9 cellular contexts compared by ENCODE assay signal in the genomic region with DNA sequence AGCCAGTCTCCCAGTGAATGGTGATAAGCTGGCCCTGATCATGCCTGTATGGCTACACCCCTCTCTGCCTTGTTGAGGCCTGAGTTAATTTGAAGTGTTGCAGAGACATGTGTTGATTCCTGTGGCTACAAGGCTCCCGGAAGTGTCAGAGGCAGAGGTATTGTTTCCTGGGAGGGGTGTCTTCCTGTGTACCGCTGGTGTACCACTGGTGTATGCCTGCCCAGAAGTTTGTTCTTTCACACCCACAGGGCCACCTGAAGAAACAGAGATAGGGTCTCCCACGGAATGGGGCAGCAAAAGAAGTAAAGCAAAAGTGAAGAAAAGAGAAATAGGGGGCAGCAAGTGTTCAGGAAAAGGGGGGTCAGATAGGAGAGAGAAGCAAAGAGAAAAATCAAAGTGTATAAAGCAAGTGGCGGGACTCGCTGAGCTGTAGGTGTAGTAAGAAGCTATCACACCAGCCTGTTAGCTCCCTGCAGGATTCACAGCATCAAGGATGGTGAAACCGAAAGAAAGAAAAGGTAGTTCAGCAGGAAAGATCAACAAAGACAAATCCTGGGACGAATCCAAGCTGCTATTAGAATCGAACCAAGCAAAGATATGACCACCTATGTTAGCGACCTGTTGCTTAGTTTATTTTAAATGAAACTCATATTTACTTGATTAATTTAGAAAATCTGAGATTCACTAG. TPM values are rescaled to one million over a fixed set of nuclear protein-coding genes. Genes with fewer than 3 reads are reported as not detected.
DNase-seq lines count a peak whose midpoint lies in the region; ATAC-seq, FAIRE-seq and TF ChIP-seq lines count a peak whose summit lies in the region.
"Had no signal": no experiment of that assay in that cellular context is flagged by ENCODE, and none has a peak within 500 bp of the region (broad histone marks: within the 10 kb centered on the region; RNA-seq: fewer than 3 reads in every experiment).

No MANE protein-coding gene starts in this region.

- peak; percentile 50 for DNase-seq in activated CD4-positive, alpha-beta T cell treated with anti-CD3 and anti-CD28 coated beads, Interleukin-2, amount 50 U/mL, for 1 hour
- DNase-seq in H1 (ENCODE audit: low read depth in 1 of 2, low spot score in 2 of 2) (no peak), hippocampal formation (lab: John Stamatoyannopoulos, UW) (no peak)
- DNase-seq in stimulated activated CD8-positive, alpha-beta memory T cell treated with anti-CD3 and anti-CD28 coated beads, Interleukin-15, amount 100 ng/mL, for 48 hours (ENCODE audit: low read depth in 2 of 2): peak; percentile 44 to 45
- DNase-seq: NCI-H1105 treated with DMSO at 0.1 percent for 48 hours had no signal

- H3K27me3 ChIP-seq in H1 (replicated peaks in 1 of 4; ENCODE audit: control insufficient read depth in 3 of 4, extremely low read depth in 1 of 4, insufficient read depth in 3 of 4, low read length in 3 of 4): no peaks in the 10 kb centered on the region

- POLR2A ChIA-PET in H1 (lab: Charles Lee; ENCODE audit: partially characterized antibody): no interaction called here

- no peak for TF ChIP-seq EP300 in H1 (IDR thresholded peaks at IDR 0.05; ENCODE audit: borderline replicate concordance in 1 of 2, low read depth in 2 of 2, low read length in 2 of 2)

- H2BK20ac ChIP-seq in H1 (ENCODE audit: low read length): no peak overlapping the region

- H3K4ac ChIP-seq in H1 (replicated peaks; ENCODE audit: insufficient read length, low read depth, low read length): no peak overlapping the region

- H2BK5ac ChIP-seq in H1 (ENCODE audit: low read depth, low read length): no peak overlapping the region

- TF ChIP-seq POLR2A in H1 (IDR thresholded peaks at IDR 0.05; ENCODE audit: control extremely low read depth in 1 of 2, low read depth in 2 of 2, low read length in 2 of 2): no peak

- no peak for TF ChIP-seq RAD21 in H1 (IDR thresholded peaks at IDR 0.05 in 1 of 2, conservative IDR thresholded peaks at IDR 0.05 in 1 of 2; ENCODE audit: low read depth in 2 of 2, low read length in 2 of 2)

- H4K5ac ChIP-seq in H1 (ENCODE audit: insufficient read length, low read depth, low read length): no peak overlapping the region

- WGBS in H1 (ENCODE audit: extremely low coverage in 1 of 2, insufficient coverage in 1 of 2, insufficient read length in 1 of 2, insufficient replicate concordance in 2 of 2, low coverage in 1 of 2, low lambda C conversion rate in 2 of 2, missing lambda C conversion rate in 1 of 2), 2 experiments: 90% methylated on average over 9 of the region's 9 CpGs; no CpG with 5 or more reads in 1 of the 2 experiments

- no peak overlapping the region for H3K9ac ChIP-seq in H1 (replicated peaks in 1 of 4; ENCODE audit: extremely low read depth in 1 of 4, low read depth in 3 of 4, low read length in 3 of 4)

- no peaks in the 10 kb centered on the region for H3K9me3 ChIP-seq in H1 (ENCODE audit: insufficient read depth in 2 of 2, low read depth in 1 of 2, low read length in 1 of 2)

- no peak overlapping the region for H3K18ac ChIP-seq in H1 (ENCODE audit: extremely low read depth, low read length)

- no peak overlapping the region for H2BK12ac ChIP-seq in H1 (ENCODE audit: low read depth, low read length)

- H3K4me2 ChIP-seq in H1 (ENCODE audit: insufficient read depth in 1 of 2, low read depth in 2 of 2, low read length in 2 of 2): no peak overlapping the region

- H3K36me3 ChIP-seq in H1 (ENCODE audit: control insufficient read depth in 2 of 4, insufficient read depth in 4 of 4, low read length in 3 of 4): no peaks in the 10 kb centered on the region

- H3K23ac ChIP-seq in H1 (ENCODE audit: insufficient read length): no peak overlapping the region

- H3K23me2 ChIP-seq in H1 (ENCODE audit: low read depth, low read length): no peaks in the 10 kb centered on the region

- no peak overlapping the region for H2AK5ac ChIP-seq in H1 (ENCODE audit: low read depth, low read length)

- H3K56ac ChIP-seq in H1 (replicated peaks; ENCODE audit: insufficient read length, low read depth, low read length): no peak overlapping the region

- peak overlapping the region; percentile 82; the same call in 1 of the 2 replicates for H2AFZ ChIP-seq in H1 (ENCODE audit: low read length)

- H4K20me1 ChIP-seq in H1 (replicated peaks in 1 of 2; ENCODE audit: control insufficient read depth in 1 of 2, insufficient read depth in 2 of 2, low read length in 2 of 2): no peaks in the 10 kb centered on the region

- no peak overlapping the region for H3K14ac ChIP-seq in H1 (ENCODE audit: insufficient read length)

- TF ChIP-seq CTCF in H1 (IDR thresholded peaks at IDR 0.05; ENCODE audit: control extremely low read depth in 1 of 3, insufficient read depth in 1 of 3, low read depth in 1 of 3, low read length in 3 of 3): no peak

- H2BK120ac ChIP-seq in H1 (replicated peaks; ENCODE audit: low read depth, low read length): no peak overlapping the region

- H2BK15ac ChIP-seq in H1 (ENCODE audit: low read length): no peak overlapping the region

- no peak overlapping the region for H3K4me3 ChIP-seq in H1 (ENCODE audit: extremely low read depth in 1 of 4, insufficient read depth in 2 of 4, low read depth in 3 of 4, low read length in 4 of 4)

- CTCF ChIA-PET in H1 (lab: Charles Lee; ENCODE audit: partially characterized antibody): interaction anchor here (0.6 to 1.5 kb wide), 2 partner anchors 75 to 282 kb away, joined by 3 read pairs; no protein-coding TSS in a partner anchor

- no peak overlapping the region for H3K27ac ChIP-seq in H1 (ENCODE audit: low read depth, low read length)

- no peak overlapping the region for H4K91ac ChIP-seq in H1 (replicated peaks; ENCODE audit: insufficient read length, low read length)

- H4K8ac ChIP-seq in H1 (ENCODE audit: extremely low read depth, insufficient read depth, low read length): no peak overlapping the region

- no peaks in the 10 kb centered on the region for H3K79me2 ChIP-seq in H1 (ENCODE audit: control insufficient read depth in 1 of 2, insufficient read depth in 2 of 2, low read length in 2 of 2)

- H3K79me1 ChIP-seq in H1 (ENCODE audit: low read depth, low read length): no peaks in the 10 kb centered on the region

- ATAC-seq in HG03442 (IDR thresholded peaks at IDR 0.05; ENCODE audit: unreplicated experiment): peak; percentile 10
- no peak for ATAC-seq in GM19328 (IDR thresholded peaks at IDR 0.05; ENCODE audit: unreplicated experiment)
- ATAC-seq in HG03108 (IDR thresholded peaks at IDR 0.05; ENCODE audit: unreplicated experiment): no peak
- ATAC-seq in HG03342 (IDR thresholded peaks at IDR 0.05; ENCODE audit: unreplicated experiment): no peak

- FAIRE-seq in H1 (lab: Jason Lieb, UNC): no peak

- H3K4me1 ChIP-seq in H1 (replicated peaks in 1 of 4; ENCODE audit: control insufficient read depth in 3 of 4, insufficient read depth in 4 of 4, low read length in 3 of 4): no peaks in the 10 kb centered on the region

TF ChIP-seq in H1, 55 proteins besides CTCF, POLR2A, EP300 and RAD21:
- TF ChIP-seq TCF12 (IDR thresholded peaks at IDR 0.05; ENCODE audit: low read depth, low read length) (no peak), BCL11A (IDR thresholded peaks at IDR 0.05; ENCODE audit: low read depth in 2 of 2, low read length in 2 of 2) (no peak), POU5F1 (IDR thresholded peaks at IDR 0.05; ENCODE audit: low read depth, low read length) (no peak)

RNA-seq across cellular contexts. Expression of gene CD47, which starts 36.6 kb away (rescaled TPM):
- 19.3 and 21.3 TPM in 2 replicates for total RNA-seq in H1 (2021; fragmentation: NEBNext Ultra II Directional; extraction: Animal tissue kit (Norgen Biotek cat#: 25700))
- polyA plus RNA-seq in H1 (2011; rRNA removed): 9.0 and 14.4 TPM in 2 replicates
- 16.2 TPM for polyA plus RNA-seq in H1 (2011; cell fraction: cytosol; rRNA removed)
- 5.3 TPM for polyA plus RNA-seq in H1 (2011; cell fraction: nucleus; rRNA removed)
- polyA plus RNA-seq in H1 (2012, experiment 1 of 2): 7.7 to 16.6 TPM (median 13.5 TPM) in 4 replicates
- polyA plus RNA-seq in H1 (2012, experiment 2 of 2): 7.2 TPM
- polyA plus RNA-seq in H1 (2013, experiment 1 of 2): 17.6 TPM
- polyA plus RNA-seq in H1 (2013, experiment 2 of 2): 18.2 TPM
- polyA minus RNA-seq in H1 (2011; rRNA and poly(A)+ RNA removed): 12.7 TPM in 2 replicates
- 5.8 TPM for polyA minus RNA-seq in H1 (2011; cell fraction: cytosol; rRNA and poly(A)+ RNA removed)
- 15.0 TPM for polyA minus RNA-seq in H1 (2011; cell fraction: nucleus; rRNA and poly(A)+ RNA removed)

Comparison
In these comparisons a context has a peak if more than half of its experiments do, and no peak if none do; other contexts are left out.
1. DNase-seq: peak in activated CD4-positive, alpha-beta T cell treated with anti-CD3 and anti-CD28 coated beads, Interleukin-2, amount 50 U/mL, for 1 hour (single experiment) and stimulated activated CD8-positive, alpha-beta memory T cell treated with anti-CD3 and anti-CD28 coated beads, Interleukin-15, amount 100 ng/mL, for 48 hours (2 of 2); none in H1 (0 of 2) and hippocampal formation (0 of 2).